29 cellular contexts compared by ENCODE assay signal in genomic region chr2:72326759-72327158, GRCh38.
DNase-seq lines count a peak whose midpoint lies in the region; ATAC-seq and TF ChIP-seq lines count a peak whose summit lies in the region.
"Had no signal": no experiment of that assay in that cellular context is flagged by ENCODE, and none has a peak within 500 bp of the region (broad histone marks: within the 10 kb centered on the region; RNA-seq: fewer than 3 reads in every experiment).

No MANE protein-coding gene starts in this region.

- H3K27ac ChIP-seq in right cardiac atrium (ENCODE audit: low read length): no peak overlapping the region
- H3K27ac ChIP-seq in neural progenitor cell: no peak overlapping the region
- H3K27ac ChIP-seq: BLaER1, left lung, neutrophil, Peyer's patch, sigmoid colon, transverse colon had no signal

- H3K36me3 ChIP-seq in neural progenitor cell: no peaks in the 10 kb centered on the region
- H3K36me3 ChIP-seq: BLaER1, left lung, neutrophil, Peyer's patch, sigmoid colon, transverse colon had no signal

- intact Hi-C loops in right cardiac atrium (cut with DNase I): no loop called here

- TF ChIP-seq CTCF in choroid plexus epithelial cell (conservative IDR thresholded peaks at IDR 0.05; ENCODE audit: low read depth, low read length) (no peak), neural progenitor cell (IDR thresholded peaks at IDR 0.05) (no peak)

- H3K27me3 Mint-ChIP-seq in stimulated activated naive CD8-positive, alpha-beta T cell treated with anti-CD3 and anti-CD28 coated beads, Interleukin-15, amount 100 ng/mL, for 72 hours: no peaks in the 10 kb centered on the region
- no peaks in the 10 kb centered on the region for H3K27me3 Mint-ChIP-seq in neural progenitor cell (ENCODE audit: insufficient read depth, low read depth)
- H3K27me3 Mint-ChIP-seq: progenitor cell of endocrine pancreas had no signal

- H3K9ac ChIP-seq in neural progenitor cell: no peak overlapping the region
- H3K9ac ChIP-seq: BLaER1 had no signal

- DNase-seq in stimulated activated naive CD8-positive, alpha-beta T cell treated with anti-CD3 and anti-CD28 coated beads, Interleukin-15, Interleukin-2, amounts not matched to agents 100 U/mL and 50 U/mL, for 24 hours: no peak
- no peak for DNase-seq in stimulated activated naive CD8-positive, alpha-beta T cell treated with anti-CD3 and anti-CD28 coated beads, Interleukin-15, amount 100 ng/mL, for 72 hours
- peak; percentile 39 for DNase-seq in RPMI7951 (ENCODE audit: low read depth)
- peak; percentile 16 for DNase-seq in choroid plexus epithelial cell (ENCODE audit: low read depth)
- no peak for DNase-seq in ecto neural progenitor cell (ENCODE audit: low spot score)
- DNase-seq in right cardiac atrium: no peak
- DNase-seq in neural progenitor cell (ENCODE audit: low spot score): no peak
- DNase-seq: ACHN; activated CD4-positive, CD25-positive, alpha-beta regulatory T cell; activated naive CD4-positive, alpha-beta T cell; amniotic stem cell; DMS153; effector CD4-positive, alpha-beta T cell; IMR-90; islet precursor cell; left lung; mesenchymal stem cell; NCI-H1048; NCI-H446; NCI-H748 treated with DMSO at 0.1 percent for 48 hours; Peyer's patch; sigmoid colon; stimulated activated CD4-positive, alpha-beta T cell treated with anti-CD3 and anti-CD28 coated beads, Interleukin-4, amount 100 ng/mL, for 24 hours; T1000; transverse colon had no signal

- no peaks in the 10 kb centered on the region for H3F3A ChIP-seq in neural progenitor cell (ENCODE audit: low read depth)

- no peaks in the 10 kb centered on the region for H3K27me3 ChIP-seq in right cardiac atrium (ENCODE audit: control insufficient read depth, insufficient read depth)
- H3K27me3 ChIP-seq in neural progenitor cell: no peaks in the 10 kb centered on the region
- H3K27me3 ChIP-seq: BLaER1, left lung, neutrophil, Peyer's patch, sigmoid colon, transverse colon had no signal

- H2AFZ ChIP-seq in neural progenitor cell (replicated peaks): no peak overlapping the region

- H3K4me3 ChIP-seq in choroid plexus epithelial cell (ENCODE audit: low read depth, low read length): no peak overlapping the region
- H3K4me3 ChIP-seq in right cardiac atrium (ENCODE audit: low read length): no peak overlapping the region
- H3K4me3 ChIP-seq in neural progenitor cell: no peak overlapping the region
- H3K4me3 ChIP-seq: BLaER1, left lung, Peyer's patch, sigmoid colon, transverse colon had no signal

- 90% methylated on average over 3 of the region's 3 CpGs for WGBS in right cardiac atrium

- H3K9me3 ChIP-seq in right cardiac atrium (ENCODE audit: control insufficient read depth, low read length): no peaks in the 10 kb centered on the region
- no peaks in the 10 kb centered on the region for H3K9me3 ChIP-seq in neural progenitor cell (ENCODE audit: low read depth)
- H3K9me3 ChIP-seq: BLaER1, left lung, neutrophil, Peyer's patch, sigmoid colon, transverse colon had no signal

- peaks cover 0 to 13% of the 10 kb centered on the region in 2 donors for H3K9me3 Mint-ChIP-seq in stimulated activated naive CD8-positive, alpha-beta T cell treated with anti-CD3 and anti-CD28 coated beads, Interleukin-15, amount 100 ng/mL, for 72 hours
- H3K9me3 Mint-ChIP-seq in neural progenitor cell: no peaks in the 10 kb centered on the region

- no peak overlapping the region for H3K4me2 ChIP-seq in neural progenitor cell
- H3K4me2 ChIP-seq: BLaER1 had no signal

- peaks cover 3% of the 10 kb centered on the region for H3K4me1 ChIP-seq in right cardiac atrium (ENCODE audit: control insufficient read depth, insufficient read depth, low read length)
- H3K4me1 ChIP-seq in neural progenitor cell: no peaks in the 10 kb centered on the region
- H3K4me1 ChIP-seq: BLaER1, left lung, Peyer's patch, sigmoid colon, transverse colon had no signal

- no peaks in the 10 kb centered on the region for H3K4me1 Mint-ChIP-seq in stimulated activated naive CD8-positive, alpha-beta T cell treated with anti-CD3 and anti-CD28 coated beads, Interleukin-15, amount 100 ng/mL, for 72 hours
- H3K4me1 Mint-ChIP-seq in neural progenitor cell: no peaks in the 10 kb centered on the region

- no peak overlapping the region for H3K27ac Mint-ChIP-seq in stimulated activated naive CD8-positive, alpha-beta T cell treated with anti-CD3 and anti-CD28 coated beads, Interleukin-15, amount 100 ng/mL, for 72 hours
- no peak overlapping the region for H3K27ac Mint-ChIP-seq in neural progenitor cell
- H3K27ac Mint-ChIP-seq: progenitor cell of endocrine pancreas had no signal

- H3K36me3 Mint-ChIP-seq in neural progenitor cell: no peaks in the 10 kb centered on the region

- ATAC-seq in stimulated activated naive CD8-positive, alpha-beta T cell treated with anti-CD3 and anti-CD28 coated beads, Interleukin-15, Interleukin-2, amounts not matched to agents 100 U/mL and 50 U/mL, for 24 hours: peak; percentile 68
- ATAC-seq in stimulated activated naive CD8-positive, alpha-beta T cell treated with anti-CD3 and anti-CD28 coated beads, Interleukin-15, amount 100 ng/mL, for 72 hours: no peak
- no peak for ATAC-seq in HG03521 (IDR thresholded peaks at IDR 0.05; ENCODE audit: unreplicated experiment)
- no peak for ATAC-seq in right cardiac atrium
- ATAC-seq: left lung had no signal

- no peaks in the 10 kb centered on the region for H3K79me2 ChIP-seq in neural progenitor cell (ENCODE audit: low read depth)

- no peak overlapping the region for H3K4me3 Mint-ChIP-seq in stimulated activated naive CD8-positive, alpha-beta T cell treated with anti-CD3 and anti-CD28 coated beads, Interleukin-15, amount 100 ng/mL, for 72 hours
- no peak overlapping the region for H3K4me3 Mint-ChIP-seq in neural progenitor cell

- H4K20me1 ChIP-seq in neural progenitor cell (ENCODE audit: low read depth): no peaks in the 10 kb centered on the region
- H4K20me1 ChIP-seq: BLaER1 had no signal

Comparison
In these comparisons a context has a peak if more than half of its experiments do, and no peak if none do; other contexts are left out.
1. DNase-seq: peak in RPMI7951 (single experiment) and choroid plexus epithelial cell (single experiment); none in stimulated activated naive CD8-positive, alpha-beta T cell treated with anti-CD3 and anti-CD28 coated beads, Interleukin-15, Interleukin-2, amounts not matched to agents 100 U/mL and 50 U/mL, for 24 hours (single experiment), stimulated activated naive CD8-positive, alpha-beta T cell treated with anti-CD3 and anti-CD28 coated beads, Interleukin-15, amount 100 ng/mL, for 72 hours (0 of 2), ecto neural progenitor cell (single experiment), right cardiac atrium (0 of 3) and neural progenitor cell (single experiment).